ENCODE assay signal across 14 cellular contexts in genomic region chr7:106384373-106384772, GRCh38.
"Had no signal": no experiment of that assay in that cellular context is flagged by ENCODE, and none has a peak within 500 bp of the region (broad histone marks: within the 10 kb centered on the region; RNA-seq: fewer than 3 reads in every experiment).

No MANE protein-coding gene starts in this region.

- DNase-seq: activated naive CD4-positive, alpha-beta T cell treated with anti-CD3 and anti-CD28 coated beads for 36 hours; activated naive CD8-positive, alpha-beta T cell treated with anti-CD3 and anti-CD28 coated beads, Interleukin-2, amount 50 U/mL, for 24 hours; aorta; dorsolateral prefrontal cortex; endodermal cell; erythroblast; islet precursor cell; nephron progenitor cell; right lobe of liver; stomach; T-helper 2 cell; uterus had no signal

- H3K27ac Mint-ChIP-seq: activated naive CD4-positive, alpha-beta T cell treated with anti-CD3 and anti-CD28 coated beads for 36 hours; activated naive CD8-positive, alpha-beta T cell treated with anti-CD3 and anti-CD28 coated beads, Interleukin-2, amount 50 U/mL, for 24 hours; activated T-helper 17 cell treated with anti-CD3 and anti-CD28 coated beads, Interleukin-2, amount 50 U/mL, for 72 hours; endodermal cell; mesothelial cell of epicardium; nephron progenitor cell had no signal

- H3K4me1 Mint-ChIP-seq: endodermal cell, mesothelial cell of epicardium had no signal

- H3K36me3 Mint-ChIP-seq: mesothelial cell of epicardium had no signal

- H3K4me3 Mint-ChIP-seq: activated naive CD4-positive, alpha-beta T cell treated with anti-CD3 and anti-CD28 coated beads for 36 hours; activated naive CD8-positive, alpha-beta T cell treated with anti-CD3 and anti-CD28 coated beads, Interleukin-2, amount 50 U/mL, for 24 hours; activated T-helper 17 cell treated with anti-CD3 and anti-CD28 coated beads, Interleukin-2, amount 50 U/mL, for 72 hours; endodermal cell; mesothelial cell of epicardium; nephron progenitor cell had no signal

- H3K27me3 Mint-ChIP-seq: activated T-helper 17 cell treated with anti-CD3 and anti-CD28 coated beads, Interleukin-2, amount 50 U/mL, for 72 hours had no signal

- H3K9me3 Mint-ChIP-seq: activated naive CD4-positive, alpha-beta T cell treated with anti-CD3 and anti-CD28 coated beads for 36 hours; activated naive CD8-positive, alpha-beta T cell treated with anti-CD3 and anti-CD28 coated beads, Interleukin-2, amount 50 U/mL, for 24 hours; activated T-helper 17 cell treated with anti-CD3 and anti-CD28 coated beads, Interleukin-2, amount 50 U/mL, for 72 hours; nephron progenitor cell had no signal

- ATAC-seq: activated naive CD8-positive, alpha-beta T cell treated with anti-CD3 and anti-CD28 coated beads, Interleukin-2, amount 50 U/mL, for 24 hours; activated T-helper 17 cell treated with anti-CD3 and anti-CD28 coated beads, Interleukin-2, amount 50 U/mL, for 72 hours had no signal
